In genomic region chr1:6343506-6344405, GRCh38 we compare ENCODE assay signal across 8 cellular contexts. TPM values are rescaled to one million over a fixed set of nuclear protein-coding genes. Genes with fewer than 3 reads are reported as not detected.
DNase-seq lines count a peak whose midpoint lies in the region; ATAC-seq and TF ChIP-seq lines count a peak whose summit lies in the region.

No MANE protein-coding gene starts in this region.

- in situ Hi-C loops in G401 (cut with HindIII; ENCODE audit: low sequenced_read_pairs), result no loop called here

- H3K9me3 ChIP-seq in SK-N-SH (no peaks in the 10 kb centered on the region), adipocyte (ENCODE audit: control insufficient read depth, low read length) (no peaks in the 10 kb centered on the region), left ventricle myocardium inferior (replicated peaks) (no peaks in the 10 kb centered on the region), sigmoid colon (no peaks in the 10 kb centered on the region)

- no peaks in the 10 kb centered on the region; a peak in 1 of 4 replicates for H3K4me1 ChIP-seq in SK-N-SH (ENCODE audit: control insufficient read depth in 1 of 2, insufficient read depth in 2 of 2, low read depth in 1 of 2, low read length in 1 of 2)
- H3K4me1 ChIP-seq in adipocyte (ENCODE audit: control insufficient read depth, insufficient read depth, low read length), result peaks cover 5% of the 10 kb centered on the region
- H3K4me1 ChIP-seq in left ventricle myocardium inferior, result peaks cover 11% of the 10 kb centered on the region
- no peaks in the 10 kb centered on the region for H3K4me1 ChIP-seq in sigmoid colon

- ATAC-seq in GM21717 (IDR thresholded peaks at IDR 0.05; ENCODE audit: unreplicated experiment), result no peak
- ATAC-seq in GM18517 (IDR thresholded peaks at IDR 0.05; ENCODE audit: unreplicated experiment), result no peak

- H3K4me2 ChIP-seq in SK-N-SH, result no peak overlapping the region

- no peak for TF ChIP-seq POLR2A in sigmoid colon (IDR thresholded peaks at IDR 0.05)

- H3K27ac ChIP-seq in SK-N-SH (ENCODE audit: low read depth in 2 of 2, low read length in 1 of 2) (no peak overlapping the region), left ventricle myocardium inferior (replicated peaks) (no peak overlapping the region), sigmoid colon (no peak overlapping the region)

- peaks cover 3% of the 10 kb centered on the region; the same call in 1 of the 2 replicates for H3K79me2 ChIP-seq in SK-N-SH (ENCODE audit: insufficient read depth)

- whole genome bisulfite sequencing in SK-N-SH (ENCODE audit: low lambda C conversion rate), result 67% methylated on average over 11 of the region's 17 CpGs
- 29 to 68% methylated on average over 17 of the region's 17 CpGs for WGBS in sigmoid colon, 2 donors

- peak; percentile 93 for TF ChIP-seq RAD21 in SK-N-SH (IDR thresholded peaks at IDR 0.05; ENCODE audit: low read length)

- H3K36me3 ChIP-seq in SK-N-SH (replicated peaks in 1 of 2; ENCODE audit: control insufficient read depth in 1 of 2, insufficient read depth in 2 of 2, low read length in 1 of 2), result peaks cover 0 to 5% of the 10 kb centered on the region in 2 experiments
- no peaks in the 10 kb centered on the region for H3K36me3 ChIP-seq in adipocyte (ENCODE audit: control insufficient read depth, insufficient read depth, low read length, severe bottlenecking)
- peaks cover 6% of the 10 kb centered on the region for H3K36me3 ChIP-seq in left ventricle myocardium inferior
- H3K36me3 ChIP-seq in sigmoid colon, result peaks cover 0 to 6% (median 2%) of the 10 kb centered on the region in 4 donors

- CTCF ChIA-PET in SK-N-SH (lab: Yijun Ruan, JAX), result interaction anchor here (0.6 to 19.3 kb wide), 34 partner anchors 8 to 1201 kb away, joined by 3 to 318 read pairs (median 4); partner anchors contain the start of genes HES2 and ICMT

- peak overlapping the region in 1 of 2 experiments; percentile 55; a peak in 1 of 4 replicates for H3K4me3 ChIP-seq in SK-N-SH (ENCODE audit: low read depth in 2 of 2, low read length in 1 of 2)
- H3K4me3 ChIP-seq in adipocyte (ENCODE audit: low read length), result no peak overlapping the region
- no peak overlapping the region for H3K4me3 ChIP-seq in left ventricle myocardium inferior
- H3K4me3 ChIP-seq in sigmoid colon, result no peak overlapping the region

- H3K9ac ChIP-seq in SK-N-SH (no peak overlapping the region), adipocyte (ENCODE audit: low read length) (no peak overlapping the region)

- H3K27me3 ChIP-seq in SK-N-SH (ENCODE audit: insufficient read depth), result no peaks in the 10 kb centered on the region
- H3K27me3 ChIP-seq in adipocyte (replicated peaks; ENCODE audit: control insufficient read depth, insufficient read depth, low read length), result no peaks in the 10 kb centered on the region
- H3K27me3 ChIP-seq in left ventricle myocardium inferior (ENCODE audit: low read depth), result no peaks in the 10 kb centered on the region
- no peaks in the 10 kb centered on the region for H3K27me3 ChIP-seq in sigmoid colon

- DNase-seq in G401 (ENCODE audit: low spot score) (peak; percentile 75), KG1 (lab: John Stamatoyannopoulos, UW) (peak; percentile 25), SK-N-SH (peak; percentile 83), adipocyte (ENCODE audit: low read depth) (peak; percentile 88), left ventricle myocardium inferior (peak; percentile 62), sigmoid colon (peak; percentile 76)

- no peaks in the 10 kb centered on the region for H3F3A ChIP-seq in SK-N-SH (replicated peaks; ENCODE audit: insufficient read depth)

- intact Hi-C loops in left ventricle myocardium inferior (cut with micrococcal nuclease) (loop anchor here (2.0 kb wide), 1 partner anchor 97 kb away; no protein-coding TSS in a partner anchor), sigmoid colon (cut with DNase I) (loop anchor here (1.0 kb wide), 1 partner anchor 97 kb away; no protein-coding TSS in a partner anchor)

- POLR2A ChIA-PET in SK-N-SH (lab: Yijun Ruan, JAX), result interaction anchor here (1.2 kb wide), 1 partner anchor 98 kb away, joined by 3 read pairs; no protein-coding TSS in a partner anchor

- no peak overlapping the region for H2AFZ ChIP-seq in SK-N-SH (ENCODE audit: low read depth)

- H3K9me2 ChIP-seq in SK-N-SH, result no peaks in the 10 kb centered on the region

- TF ChIP-seq EP300 in SK-N-SH (IDR thresholded peaks at IDR 0.05; ENCODE audit: borderline replicate concordance in 1 of 2, low read depth in 1 of 2, low read length in 1 of 2) (no peak), sigmoid colon (IDR thresholded peaks at IDR 0.05) (no peak)

- TF ChIP-seq CTCF in SK-N-SH (IDR thresholded peaks at IDR 0.05) (peak; percentile 88), left ventricle myocardium inferior (IDR thresholded peaks at IDR 0.05; ENCODE audit: borderline replicate concordance) (peak; percentile 86), sigmoid colon (IDR thresholded peaks at IDR 0.05) (peak; percentile 61 to 93 (median 84))

- H4K20me1 ChIP-seq in SK-N-SH (ENCODE audit: insufficient read depth), result peaks cover 9% of the 10 kb centered on the region

TF ChIP-seq in SK-N-SH, 30 proteins besides CTCF, POLR2A, EP300 and RAD21:
- TF ChIP-seq GATA2 (CRISPR knock-in tag; IDR thresholded peaks at IDR 0.05) (no peak), CHD2 (IDR thresholded peaks at IDR 0.05; ENCODE audit: low read length, partially characterized antibody) (peak; percentile 29), SMC3 (IDR thresholded peaks at IDR 0.05; ENCODE audit: low read depth, low read length) (peak; percentile 83)

RNA-seq across cellular contexts. Expression of gene ACOT7, which starts 49.8 kb away (rescaled TPM):
- 94.4 and 99.2 TPM in 2 replicates for total RNA-seq in G401 (2014; rRNA removed; shearing (Covaris generic))
- polyA plus RNA-seq in SK-N-SH (2012; rRNA removed), result 225 and 289 TPM in 2 replicates
- 134 and 197 TPM in 2 replicates for polyA plus RNA-seq in SK-N-SH (2012; cell fraction: cytosol; rRNA removed)
- polyA plus RNA-seq in SK-N-SH (2012; cell fraction: nucleus; rRNA removed), result 168 and 199 TPM in 2 replicates
- total RNA-seq in left ventricle myocardium inferior, result 8.6 TPM
- 10 to 100 TPM; 17.9 to 26.5 (median 22.2) TPM for total RNA-seq in sigmoid colon
- 10 to 100 TPM; 54.7 to 81.0 (median 78.8) TPM for polyA plus RNA-seq in sigmoid colon

Comparison
In these comparisons a context has a peak if more than half of its experiments do, and no peak if none do; other contexts are left out.
1. DNase-seq: peak in every context shown above with its lines; median percentile 88 in adipocyte; 83 in SK-N-SH; 76 in sigmoid colon; 75 in G401; 62 in left ventricle myocardium inferior; 25 in KG1.